ENCODE assay signal across 2 cellular contexts in genomic region chr14:68113328-68113930, GRCh38.
TF ChIP-seq lines count a peak whose summit lies in the region.

No MANE protein-coding gene starts in this region.

TF ChIP-seq in GM23338, 12 proteins besides CTCF, POLR2A, EP300 and RAD21 (continued from another document):
- TF ChIP-seq ETS1 (IDR thresholded peaks at IDR 0.05): no peak

TF ChIP-seq in HepG2, 621 proteins besides CTCF, POLR2A, EP300 and RAD21 (continued from another document):
- TF ChIP-seq KIAA2018 (CRISPR knock-in tag; IDR thresholded peaks at IDR 0.05; ENCODE audit: borderline replicate concordance) (no peak), ZFP90 (CRISPR knock-in tag; IDR thresholded peaks at IDR 0.05; ENCODE audit: borderline replicate concordance) (no peak), MTF1 (CRISPR knock-in tag; IDR thresholded peaks at IDR 0.05) (no peak), KDM6A (CRISPR knock-in tag; IDR thresholded peaks at IDR 0.05; ENCODE audit: low read depth) (no peak), ZNF24 (IDR thresholded peaks at IDR 0.05) (no peak), SALL1 (CRISPR knock-in tag; IDR thresholded peaks at IDR 0.05) (no peak), MAF1 (CRISPR knock-in tag; IDR thresholded peaks at IDR 0.05; ENCODE audit: borderline replicate concordance) (no peak)
